29 cellular contexts compared by ENCODE assay signal in the genomic region with DNA sequence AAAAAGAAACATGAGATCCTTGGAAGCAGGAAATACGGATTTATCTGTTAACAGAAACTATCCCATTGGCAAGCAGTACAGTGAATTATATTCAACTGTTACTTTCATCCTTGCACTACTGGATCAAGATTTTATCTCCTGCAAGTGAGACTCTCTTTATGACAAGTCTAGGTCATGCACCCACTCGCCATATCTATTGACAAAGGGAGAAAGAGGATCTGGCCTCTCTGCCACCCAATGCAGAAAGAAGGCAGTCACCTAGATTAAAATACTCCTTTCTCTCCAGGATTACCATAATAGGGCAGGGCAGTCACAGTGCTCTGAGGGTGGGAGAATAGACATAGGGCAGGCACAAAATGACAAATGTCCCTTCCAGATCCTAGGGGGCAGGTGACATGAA.
"Had no signal": no experiment of that assay in that cellular context is flagged by ENCODE, and none has a peak within 500 bp of the region (broad histone marks: within the 10 kb centered on the region; RNA-seq: fewer than 3 reads in every experiment).

No MANE protein-coding gene starts in this region.

- H3K27ac ChIP-seq: coronary artery, esophagus muscularis mucosa, foreskin keratinocyte, gastroesophageal sphincter, heart right ventricle, parathyroid adenoma, prostate gland, stomach, thyroid gland, vagina had no signal

- H3K79me2 ChIP-seq: parathyroid adenoma had no signal

- ATAC-seq: foreskin keratinocyte; gastroesophageal sphincter; left lobe of liver; naive thymus-derived CD4-positive, alpha-beta T cell; stimulated activated effector memory CD8-positive, alpha-beta T cell treated with anti-CD3 and anti-CD28 coated beads, Interleukin-12 subunit alpha, Interleukin-12 subunit beta, amount 100 ng/mL, for 72 hours had no signal

- H2AFZ ChIP-seq: parathyroid adenoma had no signal

- H3K9me3 ChIP-seq: esophagus muscularis mucosa, gastroesophageal sphincter, heart right ventricle, prostate gland, sigmoid colon, stomach, thyroid gland, vagina had no signal

- H3K9me3 Mint-ChIP-seq: immature natural killer cell; memory B cell; neural crest cell; stimulated activated effector memory CD8-positive, alpha-beta T cell treated with anti-CD3 and anti-CD28 coated beads, Interleukin-12 subunit alpha, Interleukin-12 subunit beta, amount 100 ng/mL, for 72 hours had no signal

- H3K27ac Mint-ChIP-seq: immature natural killer cell; memory B cell; naive thymus-derived CD4-positive, alpha-beta T cell; stimulated activated effector memory CD8-positive, alpha-beta T cell treated with anti-CD3 and anti-CD28 coated beads, Interleukin-12 subunit alpha, Interleukin-12 subunit beta, amount 100 ng/mL, for 72 hours had no signal

- H3K9ac ChIP-seq: parathyroid adenoma had no signal

- H3K4me3 Mint-ChIP-seq: immature natural killer cell; memory B cell; naive thymus-derived CD4-positive, alpha-beta T cell; neural crest cell; stimulated activated effector memory CD8-positive, alpha-beta T cell treated with anti-CD3 and anti-CD28 coated beads, Interleukin-12 subunit alpha, Interleukin-12 subunit beta, amount 100 ng/mL, for 72 hours had no signal

- H3K27me3 ChIP-seq: esophagus muscularis mucosa, foreskin keratinocyte, gastroesophageal sphincter, heart right ventricle, sigmoid colon, stomach, thyroid gland, vagina had no signal

- H3K36me3 ChIP-seq: esophagus muscularis mucosa, gastroesophageal sphincter, heart right ventricle, prostate gland, sigmoid colon, stomach, thyroid gland, vagina had no signal

- H3K4me1 Mint-ChIP-seq: immature natural killer cell; memory B cell; naive thymus-derived CD4-positive, alpha-beta T cell; neural crest cell; stimulated activated effector memory CD8-positive, alpha-beta T cell treated with anti-CD3 and anti-CD28 coated beads, Interleukin-12 subunit alpha, Interleukin-12 subunit beta, amount 100 ng/mL, for 72 hours had no signal

- H3K4me1 ChIP-seq: foreskin keratinocyte, parathyroid adenoma, prostate gland, thyroid gland had no signal

- FAIRE-seq: endothelial cell of umbilical vein had no signal

- H3K36me3 Mint-ChIP-seq: immature natural killer cell; memory B cell; naive thymus-derived CD4-positive, alpha-beta T cell; stimulated activated effector memory CD8-positive, alpha-beta T cell treated with anti-CD3 and anti-CD28 coated beads, Interleukin-12 subunit alpha, Interleukin-12 subunit beta, amount 100 ng/mL, for 72 hours had no signal

- DNase-seq: dermis blood vessel endothelial cell; effector memory CD4-positive, alpha-beta T cell; foreskin keratinocyte; heart right ventricle; hippocampal formation; immature natural killer cell; islet precursor cell; midbrain; naive thymus-derived CD4-positive, alpha-beta T cell; right cardiac atrium; sigmoid colon; stimulated activated CD4-positive, alpha-beta T cell treated with anti-CD3 and anti-CD28 coated beads, Interleukin-2, amount 100 ng/mL, for 24 hours; stimulated activated CD4-positive, alpha-beta T cell treated with anti-CD3 and anti-CD28 coated beads, Interleukin-4, amount 100 ng/mL, for 24 hours; stimulated activated naive CD4-positive, alpha-beta T cell treated with Interleukin-2 at 50 U/mL for 16 hours; stomach; thyroid gland; trophoblast cell had no signal

- H3K4me3 ChIP-seq: coronary artery, esophagus muscularis mucosa, gastroesophageal sphincter, heart right ventricle, lung, prostate gland, sigmoid colon, stomach, thyroid gland, vagina had no signal
